ENCODE assay signal across 13 cellular contexts in the genomic region with DNA sequence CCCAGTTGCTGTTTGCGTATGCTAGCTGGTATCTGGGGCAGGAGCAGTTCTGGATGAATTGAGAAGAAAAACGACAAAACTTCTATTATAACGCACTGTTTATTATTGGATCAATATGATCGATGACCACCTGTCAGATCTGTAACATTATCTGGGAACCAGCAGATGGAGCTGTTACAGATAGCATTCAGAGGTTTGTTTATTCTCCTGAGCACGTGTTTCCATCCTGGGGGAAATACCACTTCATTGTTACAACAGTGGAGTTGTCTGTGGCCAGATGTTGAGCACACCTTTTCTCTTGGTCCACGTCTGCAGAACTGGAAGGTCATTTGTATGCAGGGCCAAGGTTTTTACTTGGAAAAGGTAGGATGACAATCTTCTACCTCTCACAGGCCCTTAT. TPM values are rescaled to one million over a fixed set of nuclear protein-coding genes. Genes with fewer than 3 reads are reported as not detected.
DNase-seq lines count a peak whose midpoint lies in the region; ATAC-seq and TF ChIP-seq lines count a peak whose summit lies in the region.
"Had no signal": no experiment of that assay in that cellular context is flagged by ENCODE, and none has a peak within 500 bp of the region (broad histone marks: within the 10 kb centered on the region; RNA-seq: fewer than 3 reads in every experiment).

No MANE protein-coding gene starts in this region.

- no peak overlapping the region for H4K8ac ChIP-seq in trophoblast cell (ENCODE audit: low read depth, low read length)

- intact Hi-C loops in A673 (cut with micrococcal nuclease; ENCODE audit: unreplicated experiment) (loop anchor here (2.0 to 5.0 kb wide), 2 partner anchors 41 to 87 kb away; no protein-coding TSS in a partner anchor), transverse colon (cut with DNase I; ENCODE audit: low total_unique reads) (no loop called here), Right ventricle myocardium inferior (cut with DNase I) (no loop called here)

- H2AFZ ChIP-seq in trophoblast cell (ENCODE audit: insufficient read depth, low read length, poor library complexity), result no peak overlapping the region

- no peak overlapping the region for H2AK5ac ChIP-seq in trophoblast cell (ENCODE audit: low read length)

- no peak overlapping the region for H3K23ac ChIP-seq in trophoblast cell (ENCODE audit: low read length)

- no peaks in the 10 kb centered on the region for H3K27me3 ChIP-seq in A673 (replicated peaks; ENCODE audit: insufficient read depth, low read depth, low read length, poor library complexity)
- H3K27me3 ChIP-seq in transverse colon, result peaks cover 58% of the 10 kb centered on the region
- H3K27me3 ChIP-seq in trophoblast cell (ENCODE audit: insufficient read depth, low read length), result peaks cover 8% of the 10 kb centered on the region

- no peak overlapping the region for H2BK120ac ChIP-seq in trophoblast cell (ENCODE audit: insufficient read depth, low read length, poor library complexity)

- H3K79me1 ChIP-seq in trophoblast cell (ENCODE audit: low read length), result no peaks in the 10 kb centered on the region

- no peak overlapping the region for H3K4me2 ChIP-seq in trophoblast cell (ENCODE audit: low read length)

- no peak overlapping the region for H2BK5ac ChIP-seq in trophoblast cell (ENCODE audit: low read depth, low read length, poor library complexity)

- no TSS peak for BruUV-seq in A673 (replicated peaks; lab: Mats Ljungman, UMichigan)

- H3K4me3 ChIP-seq in A673 (ENCODE audit: low read depth, low read length, poor library complexity, severe bottlenecking), result no peak overlapping the region
- H3K4me3 ChIP-seq in fibroblast of villous mesenchyme (ENCODE audit: low read depth, low read length), result no peak overlapping the region
- no peak overlapping the region for H3K4me3 ChIP-seq in transverse colon
- H3K4me3 ChIP-seq in trophoblast cell (ENCODE audit: low read depth, low read length), result no peak overlapping the region

- ATAC-seq in GM21447 (IDR thresholded peaks at IDR 0.05; ENCODE audit: unreplicated experiment) (no peak), Right ventricle myocardium inferior (no peak)

- H4K91ac ChIP-seq in trophoblast cell (ENCODE audit: low read depth, low read length), result no peak overlapping the region

- H3K4me1 ChIP-seq in A673 (ENCODE audit: insufficient read depth, low read length, poor library complexity, severe bottlenecking) (peaks cover 13% of the 10 kb centered on the region), transverse colon (no peaks in the 10 kb centered on the region), trophoblast cell (ENCODE audit: control insufficient read depth in 1 of 2, insufficient read depth in 2 of 2, low read length in 2 of 2) (no peaks in the 10 kb centered on the region)

- TF ChIP-seq POLR2A in transverse colon (IDR thresholded peaks at IDR 0.05), result no peak

- no peak overlapping the region for H3K14ac ChIP-seq in trophoblast cell (ENCODE audit: low read length)

- H3K27ac ChIP-seq in A673 (ENCODE audit: low read depth, low read length, poor library complexity, severe bottlenecking), result no peak overlapping the region
- H3K27ac ChIP-seq in transverse colon, result no peak overlapping the region
- H3K27ac ChIP-seq in trophoblast cell (ENCODE audit: low read depth, low read length), result no peak overlapping the region

- no peaks in the 10 kb centered on the region for H3K36me3 ChIP-seq in A673 (ENCODE audit: insufficient read depth, low read length, poor library complexity, severe bottlenecking)
- H3K36me3 ChIP-seq in transverse colon, result no peaks in the 10 kb centered on the region
- no peaks in the 10 kb centered on the region for H3K36me3 ChIP-seq in trophoblast cell (ENCODE audit: control insufficient read depth in 1 of 2, insufficient read depth in 2 of 2, low read length in 2 of 2)

- no peak overlapping the region for H3K18ac ChIP-seq in trophoblast cell (ENCODE audit: low read length)

- DNase-seq in A673 (ENCODE audit: low spot score) (peak; percentile 45), GM13977 (ENCODE audit: low spot score) (peak; percentile 56), NCI-H82 (lab: John Stamatoyannopoulos, UW) (peak; percentile 60), fibroblast of villous mesenchyme (ENCODE audit: low read depth) (no peak), transverse colon (no peak), trophoblast cell (no peak), Right ventricle myocardium inferior (ENCODE audit: missing footprints) (no peak)
- DNase-seq: activated naive CD4-positive, alpha-beta T cell treated with anti-CD3 and anti-CD28 coated beads for 36 hours; IMR-90 had no signal

- TF ChIP-seq EP300 in transverse colon (IDR thresholded peaks at IDR 0.05; ENCODE audit: low read depth), result no peak

- in situ Hi-C loops in GM13977 (cut with MboI; ENCODE audit: low pct_unique_long_range_greater_than_20kb, low sequenced_read_pairs, unreplicated experiment) (loop anchor here (10.0 kb wide), 2 partner anchors 175 to 1045 kb away; partner anchors contain the start of gene PAX1), transverse colon (cut with MboI; ENCODE audit: low pct_ligation_motif_present in 1 of 4, low pct_unique_long_range_greater_than_20kb in 1 of 4, low sequenced_read_pairs in 3 of 4) (no loop called here)

- CTCF ChIA-PET in A673 (lab: Charles Lee), result interaction anchor here (0.8 to 1.1 kb wide), 5 partner anchors 10 to 86 kb away, joined by 3 to 8 read pairs (median 4); no protein-coding TSS in a partner anchor

- TF ChIP-seq CTCF in A673 (conservative IDR thresholded peaks at IDR 0.05; ENCODE audit: low read depth, low read length) (peak; percentile 81), GM13977 (IDR thresholded peaks at IDR 0.05; ENCODE audit: extremely low read depth, insufficient read depth, missing control alignments) (peak; percentile 44), fibroblast of villous mesenchyme (IDR thresholded peaks at IDR 0.05; ENCODE audit: insufficient read depth, low read depth, low read length) (peak; percentile 7), transverse colon (IDR thresholded peaks at IDR 0.05) (no peak)

- 35 to 50% methylated on average over 4 to 6 of the region's 6 CpGs for WGBS in transverse colon (ENCODE audit: low coverage in 1 of 2), 2 donors
- WGBS in trophoblast cell (ENCODE audit: extremely low coverage, insufficient coverage, insufficient read length), result no CpG with 5 or more reads among the region's 6 CpGs

- no peak overlapping the region for H2BK12ac ChIP-seq in trophoblast cell (ENCODE audit: low read length)

- no peak overlapping the region for H3K9ac ChIP-seq in trophoblast cell (ENCODE audit: low read length)

- H3K4ac ChIP-seq in trophoblast cell (ENCODE audit: low read depth, low read length), result no peak overlapping the region

- no peak overlapping the region for H4K12ac ChIP-seq in trophoblast cell (ENCODE audit: low read depth, low read length)

- no peaks in the 10 kb centered on the region for H3K79me2 ChIP-seq in trophoblast cell (ENCODE audit: control insufficient read depth, insufficient read depth, low read length, poor library complexity)

- H3K9me3 ChIP-seq in A673 (ENCODE audit: low read depth, low read length, poor library complexity, severe bottlenecking), result no peaks in the 10 kb centered on the region
- no peaks in the 10 kb centered on the region for H3K9me3 ChIP-seq in transverse colon
- peaks cover 3% of the 10 kb centered on the region for H3K9me3 ChIP-seq in trophoblast cell (ENCODE audit: insufficient read depth, low read depth, low read length)

- POLR2A ChIA-PET in A673 (lab: Charles Lee; ENCODE audit: low non-redundant PET), result no interaction called here

RNA-seq across cellular contexts. Expression of gene NKX2-2, which starts 16.0 kb away (rescaled TPM):
- total RNA-seq in A673 (2021), result 78.8 and 85.1 TPM in 2 replicates
- total RNA-seq in fibroblast of villous mesenchyme, result not detected in 2 replicates
- total RNA-seq in transverse colon, result 1 to 10 TPM in 1 of 4 donors, under 1 TPM in 2, not detected in 1; 0.60 to 2.2 (median 0.82) TPM
- polyA plus RNA-seq in trophoblast cell (2013), result 0.01 TPM in 1 of 2 replicates, not detected in the other
- total RNA-seq in Right ventricle myocardium inferior, result not detected
- total RNA-seq: activated naive CD4-positive, alpha-beta T cell treated with anti-CD3 and anti-CD28 coated beads for 36 hours; CD4-positive, CD25-positive, alpha-beta regulatory T cell; IMR-90; T-helper 1 cell treated with Interleukin-12 subunit alpha and Interleukin-12 subunit beta and Interleukin-4 antibody, amounts not matched to agents 30 ng/mL and 1 ng/mL, for 36 hours had no signal
- polyA plus RNA-seq: CD4-positive, CD25-positive, alpha-beta regulatory T cell; esophagus; IMR-90 had no signal

Comparison
In these comparisons a context has a peak if more than half of its experiments do, and no peak if none do; other contexts are left out.
1. DNase-seq: peak in A673 (single experiment), GM13977 (single experiment) and NCI-H82 (single experiment); none in fibroblast of villous mesenchyme (single experiment), transverse colon (single experiment), trophoblast cell (0 of 2) and Right ventricle myocardium inferior (single experiment).
2. CTCF ChIP-seq: peak in A673 (single experiment), GM13977 (single experiment) and fibroblast of villous mesenchyme (single experiment); none in transverse colon (0 of 5).
3. RNA of gene NKX2-2, which starts 16.0 kb away (total RNA-seq): 78.8 to 85.1 TPM in A673; 0.60 to 2.2 TPM in transverse colon, not detected in fibroblast of villous mesenchyme and not detected in Right ventricle myocardium inferior (single experiment); every median in the first group is over 10 times any median in the second.